ENCODE assay signal across 15 cellular contexts in genomic region chr1:76079475-76080227, GRCh38. TPM values are rescaled to one million over a fixed set of nuclear protein-coding genes. Genes with fewer than 3 reads are reported as not detected.
DNase-seq lines count a peak whose midpoint lies in the region; TF ChIP-seq lines count a peak whose summit lies in the region.
"Had no signal": no experiment of that assay in that cellular context is flagged by ENCODE, and none has a peak within 500 bp of the region (broad histone marks: within the 10 kb centered on the region; RNA-seq: fewer than 3 reads in every experiment).

No MANE protein-coding gene starts in this region.

- no peaks in the 10 kb centered on the region for H3K9me3 ChIP-seq in HEK293 (ENCODE audit: control insufficient read depth, insufficient read depth, low read depth, low read length)
- no peaks in the 10 kb centered on the region for H3K9me3 ChIP-seq in WERI-Rb-1 (ENCODE audit: severe bottlenecking)
- no peaks in the 10 kb centered on the region for H3K9me3 ChIP-seq in smooth muscle cell (replicated peaks; ENCODE audit: low read depth)

- no peak overlapping the region for H3K4me3 ChIP-seq in HEK293 (ENCODE audit: low read depth, low read length)
- no peak overlapping the region for H3K4me3 ChIP-seq in WERI-Rb-1 (ENCODE audit: low read depth, low read length)
- H3K4me3 ChIP-seq in smooth muscle cell: no peak overlapping the region
- no peak overlapping the region for H3K4me3 ChIP-seq in coronary artery

- H3K27me3 ChIP-seq in WERI-Rb-1 (ENCODE audit: insufficient read depth, low read depth, severe bottlenecking) (peaks cover 3% of the 10 kb centered on the region), smooth muscle cell (ENCODE audit: low read depth) (no peaks in the 10 kb centered on the region)

- H3K79me2 ChIP-seq in smooth muscle cell (ENCODE audit: low read depth): peaks cover 84% of the 10 kb centered on the region

- H3F3A ChIP-seq in smooth muscle cell (ENCODE audit: low read depth): peaks cover 23% of the 10 kb centered on the region

- H3K4me1 ChIP-seq in HEK293 (ENCODE audit: control insufficient read depth, insufficient read depth, low read length) (peaks cover 21% of the 10 kb centered on the region), smooth muscle cell (ENCODE audit: low read depth) (peaks cover 40% of the 10 kb centered on the region)

- no peaks in the 10 kb centered on the region for H3K36me3 ChIP-seq in HEK293 (ENCODE audit: control insufficient read depth in 2 of 2, insufficient read depth in 1 of 2, low read length in 2 of 2)
- H3K36me3 ChIP-seq in WERI-Rb-1: no peaks in the 10 kb centered on the region
- no peaks in the 10 kb centered on the region for H3K36me3 ChIP-seq in smooth muscle cell (ENCODE audit: low read depth)

- no peak overlapping the region for H2AFZ ChIP-seq in smooth muscle cell (ENCODE audit: low read depth)

- POLR2A ChIA-PET in HEK293 (lab: Yijun Ruan, JAX): no interaction called here

- H3K9ac ChIP-seq in smooth muscle cell (ENCODE audit: low read depth): no peak overlapping the region

- H3K27ac ChIP-seq in HEK293 (ENCODE audit: extremely low read depth, low read depth, low read length): no peak overlapping the region
- no peak overlapping the region for H3K27ac ChIP-seq in WERI-Rb-1
- peak overlapping the region; percentile 12 for H3K27ac ChIP-seq in smooth muscle cell (ENCODE audit: low read depth)
- no peak overlapping the region for H3K27ac ChIP-seq in coronary artery

- H4K20me1 ChIP-seq in smooth muscle cell (ENCODE audit: low read depth): no peaks in the 10 kb centered on the region

- 87% methylated on average over 7 of the region's 7 CpGs for WGBS in smooth muscle cell (ENCODE audit: low lambda C conversion rate)

- CTCF ChIA-PET in HEK293 (lab: Yijun Ruan, JAX): interaction anchor here (0.7 to 0.8 kb wide), 2 partner anchors 10 to 598 kb away, joined by 3 to 4 read pairs; no protein-coding TSS in a partner anchor

- H3K4me2 ChIP-seq in smooth muscle cell: peak overlapping the region; percentile 27

- DNase-seq in NCI-H526 (lab: John Stamatoyannopoulos, UW) (peak; percentile 89 to 91), WERI-Rb-1 (peak; percentile 15), smooth muscle cell (lab: John Stamatoyannopoulos, UW; ENCODE audit: unreplicated experiment) (no peak), NK-92 (lab: John Stamatoyannopoulos, UW; ENCODE audit: unreplicated experiment) (no peak), coronary artery (ENCODE audit: low spot score) (no peak), MV-4-11 (lab: John Stamatoyannopoulos, UW) (no peak)
- DNase-seq: ACHN; CD4-positive, alpha-beta memory T cell; DMS79 treated with DMSO at 0.1 percent for 48 hours; HCEC 1CT; NCI-H1436; NCI-H2081; NCI-H774 had no signal

- TF ChIP-seq CTCF in HEK293 (tag by site-specific recombination; IDR thresholded peaks at IDR 0.05) (no peak), WERI-Rb-1 (IDR thresholded peaks at IDR 0.05; ENCODE audit: low read depth, low read length) (no peak), smooth muscle cell (IDR thresholded peaks at IDR 0.05; ENCODE audit: borderline replicate concordance, insufficient read depth, poor library complexity, severe bottlenecking) (no peak), coronary artery (IDR thresholded peaks at IDR 0.05) (no peak)

TF ChIP-seq in HEK293, 187 proteins besides CTCF, POLR2A, EP300 and RAD21 (continues in another document):
- TF ChIP-seq INSM2 (tag by site-specific recombination; IDR thresholded peaks at IDR 0.05) (peak; percentile 18; the same call in 1 of the 2 replicates), SP7 (tag by site-specific recombination; IDR thresholded peaks at IDR 0.05) (peak; percentile 90), ZNF701 (tag by site-specific recombination; IDR thresholded peaks at IDR 0.05) (no peak), ZNF571 (tag by site-specific recombination; IDR thresholded peaks at IDR 0.05) (no peak), OSR2 (tag by site-specific recombination; IDR thresholded peaks at IDR 0.05) (peak; percentile 84), ZNF157 (tag by site-specific recombination; IDR thresholded peaks at IDR 0.05) (no peak), PRDM10 (tag by site-specific recombination; IDR thresholded peaks at IDR 0.05) (0 out of 2 replicates have a peak, but pooled peaks have one; percentile 35), ZNF692 (tag by site-specific recombination; IDR thresholded peaks at IDR 0.05) (no peak), TRIM28 (IDR thresholded peaks at IDR 0.05; ENCODE audit: borderline replicate concordance, low read length) (no peak), HOXC10 (CRISPR knock-in tag; IDR thresholded peaks at IDR 0.05) (no peak), ZNF24 (tag by site-specific recombination; IDR thresholded peaks at IDR 0.05) (peak; percentile 41; the same call in 1 of the 2 replicates), ZBTB44 (tag by site-specific recombination; IDR thresholded peaks at IDR 0.05) (no peak), ZNF248 (tag by site-specific recombination; IDR thresholded peaks at IDR 0.05) (no peak), ZNF670 (tag by site-specific recombination; IDR thresholded peaks at IDR 0.05; ENCODE audit: low read depth) (no peak)

RNA-seq across cellular contexts. Expression of gene ST6GALNAC3, which starts 5.1 kb away (rescaled TPM):
- total RNA-seq in smooth muscle cell: 13.4 and 22.2 TPM in 2 replicates
- polyA plus RNA-seq in smooth muscle cell: 9.3 and 13.3 TPM in 2 replicates
- total RNA-seq: G401 had no signal

Comparison
In these comparisons a context has a peak if more than half of its experiments do, and no peak if none do; other contexts are left out.
1. DNase-seq: peak in NCI-H526 (2 of 2) and WERI-Rb-1 (single experiment); none in smooth muscle cell (single experiment), NK-92 (single experiment), coronary artery (single experiment) and MV-4-11 (single experiment).